13 cellular contexts compared by ENCODE assay signal in genomic region chr15:68666120-68666811, GRCh38.
DNase-seq lines count a peak whose midpoint lies in the region; ATAC-seq and TF ChIP-seq lines count a peak whose summit lies in the region.
"Had no signal": no experiment of that assay in that cellular context is flagged by ENCODE, and none has a peak within 500 bp of the region (broad histone marks: within the 10 kb centered on the region; RNA-seq: fewer than 3 reads in every experiment).

No MANE protein-coding gene starts in this region.

- H3K27ac Mint-ChIP-seq in glutamatergic neuron (ENCODE audit: unreplicated experiment), result peak overlapping the region; percentile 68
- H3K27ac Mint-ChIP-seq: stimulated activated naive CD8-positive, alpha-beta T cell treated with anti-CD3 and anti-CD28 coated beads, Interleukin-15, Interleukin-2, amounts not matched to agents 100 ng/mL and 50 ng/mL, for 24 hours; T-helper 1 cell treated with Interleukin-12 subunit alpha and Interleukin-12 subunit beta and Interleukin-4 antibody, amounts not matched to agents 30 μg/mL and 1 μg/mL, for 36 hours had no signal

- H3K9me3 Mint-ChIP-seq in glutamatergic neuron (ENCODE audit: unreplicated experiment), result peaks cover 2% of the 10 kb centered on the region
- H3K9me3 Mint-ChIP-seq: stimulated activated naive CD8-positive, alpha-beta T cell treated with anti-CD3 and anti-CD28 coated beads, Interleukin-15, Interleukin-2, amounts not matched to agents 100 ng/mL and 50 ng/mL, for 24 hours; T-helper 1 cell treated with Interleukin-12 subunit alpha and Interleukin-12 subunit beta and Interleukin-4 antibody, amounts not matched to agents 30 μg/mL and 1 μg/mL, for 36 hours had no signal

- in situ Hi-C loops in KBM-7 (cut with MboI; ENCODE audit: low pct_unique_long_range_greater_than_20kb, low sequenced_read_pairs), result no loop called here

- no peak for TF ChIP-seq CTCF in glutamatergic neuron (IDR thresholded peaks at IDR 0.05; ENCODE audit: partially characterized antibody, unreplicated experiment)

- ATAC-seq in SK-N-SH treated with all-trans-retinoic acid at 6 μM for 48 hours, result no peak
- ATAC-seq: HCT116 had no signal

- H3K27me3 Mint-ChIP-seq in glutamatergic neuron (ENCODE audit: unreplicated experiment), result no peaks in the 10 kb centered on the region

- peaks cover 5% of the 10 kb centered on the region for H3K4me1 Mint-ChIP-seq in glutamatergic neuron (ENCODE audit: low read depth, unreplicated experiment)

- H3K4me3 Mint-ChIP-seq in glutamatergic neuron (ENCODE audit: unreplicated experiment), result no peak overlapping the region
- H3K4me3 Mint-ChIP-seq: stimulated activated naive CD8-positive, alpha-beta T cell treated with anti-CD3 and anti-CD28 coated beads, Interleukin-15, Interleukin-2, amounts not matched to agents 100 ng/mL and 50 ng/mL, for 24 hours; T-helper 1 cell treated with Interleukin-12 subunit alpha and Interleukin-12 subunit beta and Interleukin-4 antibody, amounts not matched to agents 30 μg/mL and 1 μg/mL, for 36 hours had no signal

- DNase-seq in COR-L47 (lab: John Stamatoyannopoulos, UW), result peak; percentile 75
- DNase-seq in KBM-7, result peak; percentile 46
- DNase-seq in NCI-H345 (lab: John Stamatoyannopoulos, UW), result peak; percentile 64
- no peak for DNase-seq in glutamatergic neuron
- no peak for DNase-seq in cortex of kidney (lab: John Stamatoyannopoulos, UW)
- DNase-seq in NCI-H1694 (lab: John Stamatoyannopoulos, UW), result no peak
- no peak for DNase-seq in OCI-M1 (lab: John Stamatoyannopoulos, UW)
- DNase-seq: activated naive CD4-positive, alpha-beta T cell; retina had no signal

- H3K36me3 Mint-ChIP-seq in glutamatergic neuron (ENCODE audit: unreplicated experiment), result peaks cover 5% of the 10 kb centered on the region

TF ChIP-seq in SK-N-SH treated with all-trans-retinoic acid at 6 μM for 48 hours, 23 proteins besides CTCF, POLR2A, EP300 and RAD21:
- TF ChIP-seq CSRNP3 (CRISPR knock-in tag; IDR thresholded peaks at IDR 0.05) (no peak), ZFP30 (CRISPR knock-in tag; IDR thresholded peaks at IDR 0.05) (no peak), ZC3H10 (CRISPR knock-in tag; IDR thresholded peaks at IDR 0.05) (no peak), POU6F1 (CRISPR knock-in tag; IDR thresholded peaks at IDR 0.05; ENCODE audit: borderline replicate concordance, low read depth) (no peak), TCF4 (CRISPR knock-in tag; IDR thresholded peaks at IDR 0.05; ENCODE audit: borderline replicate concordance) (no peak), GLIS3 (CRISPR knock-in tag; IDR thresholded peaks at IDR 0.05) (no peak), ESRRG (CRISPR knock-in tag; IDR thresholded peaks at IDR 0.05) (no peak), PATZ1 (CRISPR knock-in tag; IDR thresholded peaks at IDR 0.05; ENCODE audit: borderline replicate concordance) (no peak)

Comparison
In these comparisons a context has a peak if more than half of its experiments do, and no peak if none do; other contexts are left out.
1. DNase-seq: peak in COR-L47 (single experiment), KBM-7 (single experiment) and NCI-H345 (single experiment); none in glutamatergic neuron (single experiment), cortex of kidney (single experiment), NCI-H1694 (single experiment) and OCI-M1 (single experiment).